Comparison of ENCODE assay signal across 15 cellular contexts in the genomic region with DNA sequence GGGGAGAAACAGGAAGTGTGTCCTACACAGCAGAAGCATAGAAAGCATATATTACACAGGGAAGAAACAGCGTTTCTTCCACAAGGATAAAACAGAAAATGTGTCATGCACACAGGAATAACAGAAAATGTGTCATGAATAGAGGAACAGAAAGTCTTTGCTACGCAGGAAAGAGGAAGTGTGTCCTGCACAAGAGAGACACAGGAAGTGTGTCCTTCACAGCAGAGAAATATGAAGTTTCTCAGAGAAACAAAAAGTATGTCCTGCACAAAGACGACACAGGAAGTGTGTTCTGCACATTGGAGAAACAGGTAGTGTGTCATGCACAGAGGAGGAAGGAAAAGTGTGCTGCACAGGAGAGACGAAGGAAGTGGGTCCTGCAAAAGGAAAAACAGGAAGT.
"Had no signal": no experiment of that assay in that cellular context is flagged by ENCODE, and none has a peak within 500 bp of the region (broad histone marks: within the 10 kb centered on the region; RNA-seq: fewer than 3 reads in every experiment).

No MANE protein-coding gene starts in this region.

- H3K9me3 ChIP-seq: gastrocnemius medialis, heart right ventricle, lower lobe of right lung, thoracic aorta, upper lobe of right lung had no signal

- H3K9me3 Mint-ChIP-seq: neural crest cell had no signal

- H3K4me1 ChIP-seq: gastrocnemius medialis, heart right ventricle, lower lobe of right lung, upper lobe of right lung had no signal

- H3K4me3 Mint-ChIP-seq: activated naive CD4-positive, alpha-beta T cell treated with anti-CD3 and anti-CD28 coated beads for 36 hours; activated naive CD8-positive, alpha-beta T cell treated with anti-CD3 and anti-CD28 coated beads, Interleukin-2, amount 50 U/mL, for 24 hours; activated T-helper 17 cell treated with anti-CD3 and anti-CD28 coated beads, Interleukin-2, amount 50 U/mL, for 72 hours; dendritic cell treated with granulocyte-macrophage colony-stimulating factor and Interleukin-4, amounts not matched to agents 40 ng/mL and 50 ng/mL, for 4 days; effector memory CD8-positive, alpha-beta T cell; neural crest cell; T-helper 1 cell treated with Interleukin-12 subunit alpha and Interleukin-12 subunit beta and Interleukin-4 antibody, amounts not matched to agents 30 μg/mL and 1 μg/mL, for 36 hours had no signal

- H3K27me3 ChIP-seq: gastrocnemius medialis, heart right ventricle, upper lobe of right lung had no signal

- H3K36me3 ChIP-seq: gastrocnemius medialis, heart right ventricle, lower lobe of right lung, thoracic aorta, upper lobe of right lung had no signal

- H3K27me3 Mint-ChIP-seq: activated naive CD8-positive, alpha-beta T cell treated with anti-CD3 and anti-CD28 coated beads, Interleukin-2, amount 50 U/mL, for 24 hours; activated T-helper 17 cell treated with anti-CD3 and anti-CD28 coated beads, Interleukin-2, amount 50 U/mL, for 72 hours; dendritic cell treated with granulocyte-macrophage colony-stimulating factor and Interleukin-4, amounts not matched to agents 40 ng/mL and 50 ng/mL, for 4 days; effector memory CD8-positive, alpha-beta T cell had no signal

- H3K27ac ChIP-seq: gastrocnemius medialis, heart right ventricle, lower lobe of right lung, thoracic aorta, upper lobe of right lung had no signal

- H3K27ac Mint-ChIP-seq: activated naive CD4-positive, alpha-beta T cell treated with anti-CD3 and anti-CD28 coated beads for 36 hours; activated naive CD8-positive, alpha-beta T cell treated with anti-CD3 and anti-CD28 coated beads, Interleukin-2, amount 50 U/mL, for 24 hours; activated T-helper 17 cell treated with anti-CD3 and anti-CD28 coated beads, Interleukin-2, amount 50 U/mL, for 72 hours; dendritic cell treated with granulocyte-macrophage colony-stimulating factor and Interleukin-4, amounts not matched to agents 40 ng/mL and 50 ng/mL, for 4 days; effector memory CD8-positive, alpha-beta T cell; T-helper 1 cell treated with Interleukin-12 subunit alpha and Interleukin-12 subunit beta and Interleukin-4 antibody, amounts not matched to agents 30 μg/mL and 1 μg/mL, for 36 hours had no signal

- DNase-seq: activated naive CD4-positive, alpha-beta T cell treated with anti-CD3 and anti-CD28 coated beads for 36 hours; activated naive CD8-positive, alpha-beta T cell treated with anti-CD3 and anti-CD28 coated beads, Interleukin-2, amount 50 U/mL, for 24 hours; activated T-cell treated with anti-CD3 and anti-CD28 coated beads for 4 hours; effector memory CD8-positive, alpha-beta T cell; erythroblast; gastrocnemius medialis; heart right ventricle; lower lobe of right lung; upper lobe of right lung had no signal

- H3K4me3 ChIP-seq: gastrocnemius medialis, heart right ventricle, lower lobe of right lung, thoracic aorta, upper lobe of right lung had no signal

- H3K4me1 Mint-ChIP-seq: neural crest cell had no signal

- ATAC-seq: activated T-helper 17 cell treated with anti-CD3 and anti-CD28 coated beads, Interleukin-2, amount 50 U/mL, for 72 hours; effector memory CD8-positive, alpha-beta T cell; gastrocnemius medialis; heart right ventricle; lower lobe of right lung; sciatic nerve; upper lobe of right lung had no signal
